ENCODE assay signal across 10 cellular contexts in genomic region chr11:67563354-67564114, GRCh38. TPM values are rescaled to one million over a fixed set of nuclear protein-coding genes. Genes with fewer than 3 reads are reported as not detected.
DNase-seq lines count a peak whose midpoint lies in the region; ATAC-seq and TF ChIP-seq lines count a peak whose summit lies in the region.
"Had no signal": no experiment of that assay in that cellular context is flagged by ENCODE, and none has a peak within 500 bp of the region (broad histone marks: within the 10 kb centered on the region; RNA-seq: fewer than 3 reads in every experiment).

No MANE protein-coding gene starts in this region.

- intact Hi-C loops in Right ventricle myocardium superior (cut with DNase I): no loop called here
- intact Hi-C loops in spleen (cut with DNase I; ENCODE audit: low total_unique reads): no loop called here

- TF ChIP-seq POLR2A in spleen (IDR thresholded peaks at IDR 0.05): no peak

- ATAC-seq in Right ventricle myocardium superior (ENCODE audit: poor library complexity): peak; percentile 86
- ATAC-seq in HG02852 (IDR thresholded peaks at IDR 0.05; ENCODE audit: unreplicated experiment): no peak
- ATAC-seq in stimulated activated naive CD8-positive, alpha-beta T cell treated with anti-CD3 and anti-CD28 coated beads, Interleukin-15, Interleukin-2, amounts not matched to agents 100 U/mL and 50 U/mL, for 24 hours: no peak

- DNase-seq in ELR (ENCODE audit: low read depth) (peak; percentile 91), SW 1271 (lab: John Stamatoyannopoulos, UW) (peak; percentile 40 to 71), Right ventricle myocardium superior (no peak), renal cortical epithelial cell (ENCODE audit: low read depth) (peak; percentile 94), spleen (no peak), NCI-H2171 (lab: John Stamatoyannopoulos, UW) (no peak)
- DNase-seq in stimulated activated naive CD8-positive, alpha-beta T cell treated with anti-CD3 and anti-CD28 coated beads, Interleukin-15, Interleukin-2, amounts not matched to agents 100 U/mL and 50 U/mL, for 24 hours: no peak
- DNase-seq: activated CD4-positive, alpha-beta T cell treated with anti-CD3 and anti-CD28 coated beads, Interleukin-2, amount 50 U/mL, for 48 hours; NCI-H345 had no signal

- H3K36me3 ChIP-seq in spleen: no peaks in the 10 kb centered on the region

- no peak overlapping the region for H3K27ac ChIP-seq in spleen

- H3K4me3 ChIP-seq in spleen: no peak overlapping the region

- H3K9me3 ChIP-seq in spleen: no peaks in the 10 kb centered on the region

- no peak for TF ChIP-seq CTCF in spleen (IDR thresholded peaks at IDR 0.05 in 8 of 11, conservative IDR thresholded peaks at IDR 0.05 in 3 of 11)

- WGBS in spleen, 5 donors: 71 to 86% (median 79%) methylated on average over 16 of the region's 16 CpGs

- H3K4me1 ChIP-seq in spleen: peaks cover 0 to 13% (median 2%) of the 10 kb centered on the region in 6 donors

- peaks cover 0 to 11% (median 0%) of the 10 kb centered on the region in 7 donors for H3K27me3 ChIP-seq in spleen (replicated peaks in 1 of 7)

RNA-seq across cellular contexts. Expression of gene GSTP1, which starts 20.1 kb away (rescaled TPM):
- total RNA-seq in Right ventricle myocardium superior: 361 TPM
- total RNA-seq in renal cortical epithelial cell: 1,794 and 3,608 TPM in 2 replicates
- 100 to 1,000 TPM; 211 to 338 (median 275) TPM for total RNA-seq in spleen
- polyA plus RNA-seq in spleen: 100 to 1,000 TPM; 310 to 399 (median 343) TPM

RNA-seq across cellular contexts. Expression of gene CABP2, which starts 40.3 kb away (rescaled TPM):
- not detected for total RNA-seq in Right ventricle myocardium superior
- total RNA-seq in renal cortical epithelial cell: not detected in 2 replicates
- not detected for total RNA-seq in spleen
- polyA plus RNA-seq in spleen: not detected

RNA-seq across cellular contexts. Expression of gene NDUFV1, which starts 43.2 kb away (rescaled TPM):
- 754 TPM for total RNA-seq in Right ventricle myocardium superior
- 184 and 192 TPM in 2 replicates for total RNA-seq in renal cortical epithelial cell
- 100 to 1,000 TPM; 145 to 258 (median 185) TPM for total RNA-seq in spleen
- 100 to 1,000 TPM; 132 to 257 (median 213) TPM for polyA plus RNA-seq in spleen

RNA-seq across cellular contexts. Expression of gene CDK2AP2, which starts 55.6 kb away (rescaled TPM):
- 57.8 TPM for total RNA-seq in Right ventricle myocardium superior
- 34.4 and 90.4 TPM in 2 replicates for total RNA-seq in renal cortical epithelial cell
- 10 to 100 TPM; 32.9 to 49.9 (median 40.9) TPM for total RNA-seq in spleen
- 10 to 100 TPM; 35.6 to 57.1 (median 51.0) TPM for polyA plus RNA-seq in spleen

RNA-seq across cellular contexts. Expression of gene PITPNM1, which starts 58.4 kb away (rescaled TPM):
- total RNA-seq in Right ventricle myocardium superior (39.0 TPM), renal cortical epithelial cell (46.9 and 151 TPM in 2 replicates), spleen (10 to 100 TPM; 42.5 to 86.9 (median 74.9) TPM)
- 10 to 100 TPM; 17.8 to 67.0 (median 29.2) TPM for polyA plus RNA-seq in spleen

Comparison
In these comparisons a context has a peak if more than half of its experiments do, and no peak if none do; other contexts are left out.
1. DNase-seq: peak in ELR (single experiment), SW 1271 (2 of 2) and renal cortical epithelial cell (single experiment); none in Right ventricle myocardium superior (single experiment), spleen (single experiment), stimulated activated naive CD8-positive, alpha-beta T cell treated with anti-CD3 and anti-CD28 coated beads, Interleukin-15, Interleukin-2, amounts not matched to agents 100 U/mL and 50 U/mL, for 24 hours (single experiment) and NCI-H2171 (single experiment).